9 cellular contexts compared by ENCODE assay signal in genomic region chr14:100406505-100407131, GRCh38. TPM values are rescaled to one million over a fixed set of nuclear protein-coding genes. Genes with fewer than 3 reads are reported as not detected.
DNase-seq lines count a peak whose midpoint lies in the region; ATAC-seq, FAIRE-seq and TF ChIP-seq lines count a peak whose summit lies in the region.
"Had no signal": no experiment of that assay in that cellular context is flagged by ENCODE, and none has a peak within 500 bp of the region (broad histone marks: within the 10 kb centered on the region; RNA-seq: fewer than 3 reads in every experiment).

No MANE protein-coding gene starts in this region.

- H3K9me3 ChIP-seq in K562 (replicated peaks; ENCODE audit: control insufficient read depth, insufficient read depth, low read depth, low read length) (no peaks in the 10 kb centered on the region), esophagus squamous epithelium (no peaks in the 10 kb centered on the region)
- H3K9me3 ChIP-seq: upper lobe of left lung had no signal

- no peaks in the 10 kb centered on the region for H3K36me3 ChIP-seq in K562 (ENCODE audit: control insufficient read depth, insufficient read depth, low read length)
- H3K36me3 ChIP-seq in esophagus squamous epithelium, result no peaks in the 10 kb centered on the region
- no peaks in the 10 kb centered on the region for H3K36me3 ChIP-seq in H7 (replicated peaks; ENCODE audit: control insufficient read depth, insufficient read depth, low read length)
- H3K36me3 ChIP-seq: upper lobe of left lung had no signal

- TF ChIP-seq CTCF in K562 (IDR thresholded peaks at IDR 0.05 in 2 of 3, conservative IDR thresholded peaks at IDR 0.05 in 1 of 3; ENCODE audit: insufficient read depth in 2 of 3, low read depth in 1 of 3, low read length in 3 of 3) (no peak), esophagus squamous epithelium (IDR thresholded peaks at IDR 0.05) (no peak)

- H3K4me2 ChIP-seq in K562 (ENCODE audit: insufficient read depth, low read length), result no peak overlapping the region

- H4K20me1 ChIP-seq in K562 (replicated peaks; ENCODE audit: control insufficient read depth, insufficient read depth, low read length), result peaks cover 5% of the 10 kb centered on the region; the same call in 1 of the 2 replicates

- no peak overlapping the region for H2AFZ ChIP-seq in K562 (ENCODE audit: low read depth, low read length)

- CTCF ChIA-PET in K562 (lab: Yijun Ruan, JAX; ENCODE audit: low intra/inter-chr PET ratio), result no interaction called here

- H3K27ac ChIP-seq in K562 (ENCODE audit: extremely low read depth, low read depth, low read length), result peak overlapping the region; percentile 47; the same call in 2 of the 3 replicates
- H3K27ac ChIP-seq in esophagus squamous epithelium, result no peak overlapping the region

- H3K4me1 ChIP-seq in K562 (replicated peaks in 1 of 2; ENCODE audit: control insufficient read depth in 2 of 2, insufficient read depth in 2 of 2, low read length in 2 of 2), result peaks cover 34 to 52% of the 10 kb centered on the region in 2 experiments
- H3K4me1 ChIP-seq in esophagus squamous epithelium, result peaks cover 0 to 15% (median 0%) of the 10 kb centered on the region in 3 donors

- BruUV-seq in K562 (replicated peaks; lab: Mats Ljungman, UMichigan), result no TSS peak

- POLR2A ChIA-PET in K562 (lab: Yijun Ruan, JAX), result interaction anchor here (0.7 to 1.7 kb wide), 2 partner anchors 11 to 15 kb away, joined by 3 to 7 read pairs; no protein-coding TSS in a partner anchor

- no peaks in the 10 kb centered on the region for H3K9me1 ChIP-seq in K562 (ENCODE audit: control insufficient read depth, insufficient read depth, low read length)

- H3K4me3 ChIP-seq in K562 (no peak overlapping the region), esophagus squamous epithelium (no peak overlapping the region), H7 (ENCODE audit: insufficient read depth, low read depth, low read length) (no peak overlapping the region)
- H3K4me3 ChIP-seq: upper lobe of left lung had no signal

- no peaks in the 10 kb centered on the region for H3K27me3 ChIP-seq in K562 (ENCODE audit: control insufficient read depth in 2 of 2, insufficient read depth in 2 of 2, low read length in 2 of 2)
- H3K27me3 ChIP-seq in esophagus squamous epithelium, result no peaks in the 10 kb centered on the region
- no peaks in the 10 kb centered on the region for H3K27me3 ChIP-seq in H7 (ENCODE audit: control insufficient read depth, insufficient read depth, low read length)
- H3K27me3 ChIP-seq: upper lobe of left lung had no signal

- peak; percentile 74 for DNase-seq in Daoy (ENCODE audit: low read depth)
- DNase-seq in NCI-H69 (lab: John Stamatoyannopoulos, UW), result peak; percentile 79
- peak; percentile 45 to 82 (median 57) for DNase-seq in K562 (ENCODE audit: extremely low read depth in 1 of 4, low spot score in 3 of 4)
- DNase-seq in mucosa of gallbladder (ENCODE audit: low spot score), result peak; percentile 77
- DNase-seq in AG08396 (ENCODE audit: low spot score), result no peak
- no peak for DNase-seq in esophagus squamous epithelium (lab: John Stamatoyannopoulos, UW)
- DNase-seq in H7, result no peak

- 32% methylated on average over 7 of the region's 10 CpGs for WGBS in K562 (ENCODE audit: insufficient coverage, low coverage, missing lambda C conversion rate)
- WGBS in esophagus squamous epithelium, 2 donors, result 83 to 85% methylated on average over 6 to 10 of the region's 10 CpGs

- no peak for TF ChIP-seq RAD21 in K562 (CRISPR knock-in tag; conservative IDR thresholded peaks at IDR 0.05 in 1 of 2, IDR thresholded peaks at IDR 0.05 in 1 of 2)

- no peaks in the 10 kb centered on the region for H3K79me2 ChIP-seq in K562 (ENCODE audit: control insufficient read depth, insufficient read depth, low read length)

- TF ChIP-seq POLR2A in K562 (conservative IDR thresholded peaks at IDR 0.05), result no peak
- no peak for TF ChIP-seq POLR2A in esophagus squamous epithelium (IDR thresholded peaks at IDR 0.05)

- intact Hi-C loops in K562 (cut with micrococcal nuclease), result no loop called here
- intact Hi-C loops in esophagus squamous epithelium (cut with DNase I), result no loop called here

- ATAC-seq in K562, result peak; percentile 89
- ATAC-seq in HG03280 (IDR thresholded peaks at IDR 0.05; ENCODE audit: unreplicated experiment), result no peak

- in situ Hi-C loops in K562 (cut with MboI), result no loop called here

- no peak for TF ChIP-seq EP300 in K562 (IDR thresholded peaks at IDR 0.05; ENCODE audit: low read length)

- H3K9ac ChIP-seq in K562 (ENCODE audit: insufficient read depth in 1 of 2, low read depth in 2 of 2, low read length in 2 of 2), result peak overlapping the region in 1 of 2 experiments; percentile 78; a peak in 1 of 4 replicates

- peak; percentile 89 for FAIRE-seq in K562 (lab: Jason Lieb, UNC)

TF ChIP-seq in K562, 482 proteins besides CTCF, POLR2A, EP300 and RAD21 (continues in another document):
- TF ChIP-seq ATF1 (CRISPR knock-in tag; IDR thresholded peaks at IDR 0.05) (no peak), ATF1 (tag; IDR thresholded peaks at IDR 0.05) (0 out of 2 replicates have a peak, but pooled peaks have one; percentile 10), POLR2AphosphoS5 (IDR thresholded peaks at IDR 0.05; ENCODE audit: control insufficient read depth, insufficient read depth, low read depth, low read length) (0 out of 2 replicates have a peak, but pooled peaks have one; percentile 30), ZNF589 (CRISPR knock-in tag; IDR thresholded peaks at IDR 0.05; ENCODE audit: low read depth) (0 out of 2 replicates have a peak, but pooled peaks have one; percentile 31), DPF2 (IDR thresholded peaks at IDR 0.05) (peak; percentile 73), NR2C1 (IDR thresholded peaks at IDR 0.05) (no peak), NR2C1 (tag; IDR thresholded peaks at IDR 0.05) (peak; percentile 49), MYC (IDR thresholded peaks at IDR 0.05; ENCODE audit: low read depth, low read length) (peak; percentile 66; the same call in 1 of the 2 replicates), MYC (CRISPR knock-in tag; IDR thresholded peaks at IDR 0.05; ENCODE audit: borderline replicate concordance, low read depth) (no peak), CEBPB (tag; IDR thresholded peaks at IDR 0.05) (peak; percentile 78), ZNF24 (IDR thresholded peaks at IDR 0.05) (peak; percentile 78), ESRRA (IDR thresholded peaks at IDR 0.05; ENCODE audit: borderline replicate concordance, low read depth) (peak; percentile 62), NR2F6 (CRISPR knock-in tag; IDR thresholded peaks at IDR 0.05) (no peak), ZNF717 (CRISPR knock-in tag; IDR thresholded peaks at IDR 0.05) (no peak), PBX2 (CRISPR knock-in tag; IDR thresholded peaks at IDR 0.05; ENCODE audit: low read depth) (no peak), PBX2 (tag; conservative IDR thresholded peaks at IDR 0.05; ENCODE audit: low read depth) (0 out of 2 replicates have a peak, but pooled peaks have one; percentile 5), ETV5 (CRISPR knock-in tag; IDR thresholded peaks at IDR 0.05; ENCODE audit: low read depth) (peak; percentile 72; the same call in 1 of the 2 replicates), PURB (CRISPR knock-in tag; IDR thresholded peaks at IDR 0.05; ENCODE audit: low read depth) (no peak)

RNA-seq across cellular contexts. Expression of gene WDR25, which starts 30.3 kb away (rescaled TPM):
- total RNA-seq in Daoy (2014; rRNA removed; shearing (Covaris generic)), result 30.2 and 32.1 TPM in 2 replicates
- total RNA-seq in K562 (2011; cell fraction: chromatin; rRNA removed; ENCODE audit: low replicate concordance), result 10.4 and 15.9 TPM in 2 replicates
- 11.0 and 11.7 TPM in 2 replicates for total RNA-seq in K562 (2011; cell fraction: nucleolus; rRNA removed)
- 8.4 and 11.8 TPM in 2 replicates for total RNA-seq in K562 (2011; cell fraction: nucleoplasm; rRNA removed)
- total RNA-seq in K562 (2014; rRNA removed) (11.2 TPM in 2 replicates), K562 (2014; rRNA removed; fragmentation: Illumina TruSeq; extraction: Trizol) (4.1 and 4.2 TPM in 2 replicates), K562 (2015; rRNA removed; fragmentation: Illumina TruSeq; extraction: Trizol) (6.3 and 6.7 TPM in 2 replicates), K562 (2021) (8.0 and 8.4 TPM in 2 replicates), mucosa of gallbladder (10.4 TPM), esophagus squamous epithelium (1 to 10 TPM; 2.4 to 6.1 (median 4.7) TPM)
- polyA plus RNA-seq in K562 (2011; rRNA removed) (6.3 and 7.0 TPM in 2 replicates), K562 (2014; fragmentation: Illumina TruSeq; extraction: Trizol) (7.6 and 7.7 TPM in 2 replicates), K562 (2014; fragmentation: Nextera tagmentation; extraction: Ambion mirVana) (1 to 10 TPM in 1 of 2 experiments, under 1 TPM in 1; 0.42 to 1.2 TPM), K562 (2014; rRNA removed) (7.8 and 8.9 TPM in 2 replicates)
- 8.2 and 14.0 TPM in 2 replicates for polyA plus RNA-seq in K562 (2011; cell fraction: cytosol; rRNA removed)
- polyA plus RNA-seq in K562 (2011; cell fraction: nucleus; rRNA removed), result 4.9 and 5.8 TPM in 2 replicates
- 5.4 and 13.7 TPM in 2 replicates for polyA plus RNA-seq in K562 (2012)
- 5.4 and 6.8 TPM in 2 replicates for polyA minus RNA-seq in K562 (2011; rRNA and poly(A)+ RNA removed)
- polyA minus RNA-seq in K562 (2011; cell fraction: cytosol; rRNA and poly(A)+ RNA removed), result 3.7 and 4.5 TPM in 2 replicates
- 7.9 and 11.1 TPM in 2 replicates for polyA minus RNA-seq in K562 (2011; cell fraction: nucleus; rRNA and poly(A)+ RNA removed)
- 10.6 and 18.4 TPM in 2 replicates for total RNA-seq in H7 (2014; rRNA removed; shearing (Covaris generic))

Comparison
In these comparisons a context has a peak if more than half of its experiments do, and no peak if none do; other contexts are left out.
1. DNase-seq: peak in Daoy (single experiment), NCI-H69 (single experiment), K562 (4 of 4) and mucosa of gallbladder (single experiment); none in AG08396 (single experiment), esophagus squamous epithelium (single experiment) and H7 (single experiment).